ENCODE assay signal across 1 cellular context in the genomic region with DNA sequence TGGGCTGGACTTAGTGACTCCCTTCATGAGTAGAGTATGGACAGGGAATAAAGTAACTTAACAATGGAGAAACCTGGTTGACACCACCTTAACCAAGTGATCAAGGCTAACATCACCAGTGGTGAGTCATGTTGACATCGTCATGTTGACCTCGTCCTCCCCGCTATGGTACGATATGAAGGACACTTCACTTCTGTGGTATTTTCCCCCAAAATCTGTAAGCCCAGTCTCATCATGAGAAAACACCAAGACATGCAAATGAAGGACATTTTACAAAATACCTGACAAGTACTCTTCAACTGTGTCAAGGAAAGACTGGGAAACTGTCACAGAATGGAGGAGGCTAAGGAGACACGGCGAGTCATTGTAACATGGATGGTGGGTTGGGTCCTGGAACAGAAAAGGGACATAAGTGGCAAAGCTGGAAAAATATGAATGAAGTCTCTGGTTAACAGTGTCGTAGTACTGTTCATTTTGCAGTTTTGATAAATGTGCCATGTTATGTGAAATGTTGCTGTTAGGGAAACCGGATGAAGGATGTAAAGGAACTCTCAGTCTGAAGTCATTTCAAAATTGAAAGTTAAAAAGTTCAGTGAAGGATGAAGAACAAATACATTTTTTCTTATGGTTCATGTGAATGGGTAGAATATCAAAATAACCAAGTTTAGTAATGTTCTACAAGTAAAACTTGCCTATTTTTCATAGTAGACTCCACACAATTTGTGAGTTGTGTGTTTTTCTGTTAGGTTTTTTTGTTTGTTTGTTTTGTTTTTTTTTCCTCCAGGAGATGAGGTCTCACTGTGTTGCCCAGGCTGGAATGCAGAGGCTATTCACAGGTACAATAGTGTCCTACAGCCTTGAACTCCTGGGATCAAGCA.
TF ChIP-seq lines count a peak whose summit lies in the region.

No MANE protein-coding gene starts in this region.

TF ChIP-seq in GM12878, 131 proteins besides CTCF, POLR2A, EP300 and RAD21 (continued from another document):
- TF ChIP-seq CREB1 (IDR thresholded peaks at IDR 0.05; ENCODE audit: low read depth) (peak; percentile 61), MTA3 (IDR thresholded peaks at IDR 0.05; ENCODE audit: borderline replicate concordance, low read length) (peak; percentile 91; the same call in 1 of the 2 replicates), JUNB (IDR thresholded peaks at IDR 0.05) (peak; percentile 71; the same call in 1 of the 2 replicates), NBN (IDR thresholded peaks at IDR 0.05) (peak; percentile 51; the same call in 1 of the 2 replicates), ETV6 (conservative IDR thresholded peaks at IDR 0.05 in 1 of 2, IDR thresholded peaks at IDR 0.05 in 1 of 2; ENCODE audit: borderline replicate concordance in 1 of 2, low read depth in 1 of 2) (peak in 1 of 2 experiments; percentile 81; a peak in 1 of 4 replicates)
- TF ChIP-seq, protein P1, sequence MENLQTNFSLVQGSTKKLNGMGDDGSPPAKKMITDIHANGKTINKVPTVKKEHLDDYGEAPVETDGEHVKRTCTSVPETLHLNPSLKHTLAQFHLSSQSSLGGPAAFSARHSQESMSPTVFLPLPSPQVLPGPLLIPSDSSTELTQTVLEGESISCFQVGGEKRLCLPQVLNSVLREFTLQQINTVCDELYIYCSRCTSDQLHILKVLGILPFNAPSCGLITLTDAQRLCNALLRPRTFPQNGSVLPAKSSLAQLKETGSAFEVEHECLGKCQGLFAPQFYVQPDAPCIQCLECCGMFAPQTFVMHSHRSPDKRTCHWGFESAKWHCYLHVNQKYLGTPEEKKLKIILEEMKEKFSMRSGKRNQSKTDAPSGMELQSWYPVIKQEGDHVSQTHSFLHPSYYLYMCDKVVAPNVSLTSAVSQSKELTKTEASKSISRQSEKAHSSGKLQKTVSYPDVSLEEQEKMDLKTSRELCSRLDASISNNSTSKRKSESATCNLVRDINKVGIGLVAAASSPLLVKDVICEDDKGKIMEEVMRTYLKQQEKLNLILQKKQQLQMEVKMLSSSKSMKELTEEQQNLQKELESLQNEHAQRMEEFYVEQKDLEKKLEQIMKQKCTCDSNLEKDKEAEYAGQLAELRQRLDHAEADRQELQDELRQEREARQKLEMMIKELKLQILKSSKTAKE (IDR thresholded peaks at IDR 0.05; ENCODE audit: low read depth, poor library complexity, severe bottlenecking), result peak; percentile 50
TF ChIP-seq in GM12878: peak in this region for 27.
